ENCODE assay signal across 1 cellular context in genomic region chr21:45704311-45705108, GRCh38.
TF ChIP-seq lines count a peak whose summit lies in the region.

No MANE protein-coding gene starts in this region.

TF ChIP-seq in SK-N-SH, 30 proteins besides CTCF, POLR2A, EP300 and RAD21 (continued from another document):
- TF ChIP-seq REST (IDR thresholded peaks at IDR 0.05; ENCODE audit: low read depth, low read length) = no peak
- no peak for TF ChIP-seq TAF1 (IDR thresholded peaks at IDR 0.05; ENCODE audit: borderline replicate concordance, low read depth, low read length)
- TF ChIP-seq SIN3A (IDR thresholded peaks at IDR 0.05; ENCODE audit: borderline replicate concordance, low read depth, low read length) = no peak
- TF ChIP-seq CHD2 (IDR thresholded peaks at IDR 0.05; ENCODE audit: low read length, partially characterized antibody) = peak; percentile 79
- TF ChIP-seq JUND (IDR thresholded peaks at IDR 0.05) = no peak
- 0 out of 2 replicates have a peak, but pooled peaks have one; percentile 15 for TF ChIP-seq POLR2AphosphoS5 (IDR thresholded peaks at IDR 0.05; ENCODE audit: low read depth, low read length)
- no peak for TF ChIP-seq FOXM1 (IDR thresholded peaks at IDR 0.05; ENCODE audit: low read depth)
- TF ChIP-seq ZBTB33 (IDR thresholded peaks at IDR 0.05; ENCODE audit: borderline replicate concordance, low read depth) = no peak
- TF ChIP-seq TEAD4 (IDR thresholded peaks at IDR 0.05; ENCODE audit: borderline replicate concordance, insufficient read depth) = no peak
